Comparison of ENCODE assay signal across 2 cellular contexts in genomic region chr20:11267762-11268335, GRCh38.
TF ChIP-seq lines count a peak whose summit lies in the region.

No MANE protein-coding gene starts in this region.

TF ChIP-seq in GM23338, 12 proteins besides CTCF, POLR2A, EP300 and RAD21 (continued from another document):
- TF ChIP-seq ZNF462 (CRISPR knock-in tag; IDR thresholded peaks at IDR 0.05) (no peak), EZH2 (IDR thresholded peaks at IDR 0.05; ENCODE audit: low read depth, unreplicated experiment) (no peak), NANOG (IDR thresholded peaks at IDR 0.05; ENCODE audit: borderline replicate concordance) (no peak), REST (IDR thresholded peaks at IDR 0.05; ENCODE audit: unreplicated experiment) (no peak), ETS1 (IDR thresholded peaks at IDR 0.05) (no peak), ZNF331 (CRISPR knock-in tag; IDR thresholded peaks at IDR 0.05; ENCODE audit: low read depth) (no peak), STAT1 (IDR thresholded peaks at IDR 0.05; ENCODE audit: unreplicated experiment) (no peak)

TF ChIP-seq in SK-N-SH treated with all-trans-retinoic acid at 6 μM for 48 hours, 23 proteins besides CTCF, POLR2A, EP300 and RAD21 (continued from another document):
- no peak for TF ChIP-seq TOX (CRISPR knock-in tag; IDR thresholded peaks at IDR 0.05; ENCODE audit: borderline replicate concordance)
- no peak for TF ChIP-seq PPARA (CRISPR knock-in tag; IDR thresholded peaks at IDR 0.05; ENCODE audit: borderline replicate concordance)
- no peak for TF ChIP-seq POU6F1 (CRISPR knock-in tag; IDR thresholded peaks at IDR 0.05; ENCODE audit: borderline replicate concordance, low read depth)
- no peak for TF ChIP-seq ZNF70 (CRISPR knock-in tag; IDR thresholded peaks at IDR 0.05)
- no peak for TF ChIP-seq OSR1 (CRISPR knock-in tag; IDR thresholded peaks at IDR 0.05)
- no peak for TF ChIP-seq ESRRG (CRISPR knock-in tag; IDR thresholded peaks at IDR 0.05)
- no peak for TF ChIP-seq BACH2 (CRISPR knock-in tag; IDR thresholded peaks at IDR 0.05; ENCODE audit: borderline replicate concordance)
- no peak for TF ChIP-seq RARB (CRISPR knock-in tag; IDR thresholded peaks at IDR 0.05)
- no peak for TF ChIP-seq SNAI2 (CRISPR knock-in tag; IDR thresholded peaks at IDR 0.05)
